18 cellular contexts compared by ENCODE assay signal in the genomic region with DNA sequence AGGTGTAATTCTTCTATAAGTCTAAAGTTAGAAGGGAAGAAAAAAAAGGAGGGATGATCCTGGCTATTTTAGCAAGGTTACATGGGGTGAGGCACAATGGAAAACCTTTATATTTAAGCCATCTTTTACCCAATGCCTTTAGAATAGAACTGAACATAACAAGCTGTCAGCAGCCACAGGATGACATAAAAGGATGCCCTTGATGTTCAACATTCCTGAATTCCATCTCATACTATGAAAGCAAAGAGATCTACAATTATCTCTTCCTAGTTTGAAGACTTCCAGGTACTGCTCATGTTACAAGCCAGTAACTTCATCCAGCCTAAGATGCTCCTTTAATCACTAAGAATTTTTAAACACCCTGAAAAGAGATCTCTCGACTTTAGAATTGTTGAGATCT. TPM values are rescaled to one million over a fixed set of nuclear protein-coding genes. Genes with fewer than 3 reads are reported as not detected.
DNase-seq lines count a peak whose midpoint lies in the region; ATAC-seq and TF ChIP-seq lines count a peak whose summit lies in the region.
"Had no signal": no experiment of that assay in that cellular context is flagged by ENCODE, and none has a peak within 500 bp of the region (broad histone marks: within the 10 kb centered on the region; RNA-seq: fewer than 3 reads in every experiment).

No MANE protein-coding gene starts in this region.

- peaks cover 9% of the 10 kb centered on the region for H3K9me3 Mint-ChIP-seq in nephron progenitor cell

- H3K9me3 ChIP-seq in heart left ventricle = peaks cover 0 to 12% (median 0%) of the 10 kb centered on the region in 12 donors
- no peaks in the 10 kb centered on the region for H3K9me3 ChIP-seq in gastrocnemius medialis
- H3K9me3 ChIP-seq: SJCRH30 had no signal

- no peak overlapping the region for H3K4me3 Mint-ChIP-seq in nephron progenitor cell
- H3K4me3 Mint-ChIP-seq: GM23338, H9 had no signal

- DNase-seq in heart left ventricle = no peak
- DNase-seq in cardiac septum (ENCODE audit: low spot score) = no peak
- peak; percentile 32 for DNase-seq in choroid plexus epithelial cell (ENCODE audit: low read depth)
- DNase-seq in gastrocnemius medialis = no peak
- no peak for DNase-seq in KBM-7
- DNase-seq in kidney glomerular epithelial cell (lab: John Stamatoyannopoulos, UW) = no peak
- no peak for DNase-seq in nephron progenitor cell
- DNase-seq: Calu3, DMS79 treated with DMSO at 0.1 percent for 48 hours, H9, KG1, MM.1S, NCI-H2029, NCI-H446, NCI-H524 treated with DMSO at 0.1 percent for 48 hours, NCI-H774, SJCRH30 had no signal

- no peak overlapping the region for H3K27ac Mint-ChIP-seq in nephron progenitor cell
- H3K27ac Mint-ChIP-seq: GM23338, H9 had no signal

- ATAC-seq in heart left ventricle (peak in 3 of 4 donors; percentile 29 to 48 (median 46)), gastrocnemius medialis (no peak)
- ATAC-seq: GM23338 had no signal

- no peaks in the 10 kb centered on the region for H3K36me3 Mint-ChIP-seq in nephron progenitor cell (ENCODE audit: low read depth)

- intact Hi-C loops in heart left ventricle (cut with DNase I) = no loop called here
- intact Hi-C loops in cardiac septum (cut with DNase I) = no loop called here
- intact Hi-C loops in gastrocnemius medialis (cut with DNase I; ENCODE audit: low total_unique reads) = no loop called here

- H3K27me3 Mint-ChIP-seq in nephron progenitor cell (ENCODE audit: low read depth, poor library complexity) = peaks cover 5% of the 10 kb centered on the region

- H3K4me3 ChIP-seq in heart left ventricle (no peak overlapping the region), choroid plexus epithelial cell (ENCODE audit: low read depth, low read length) (no peak overlapping the region), gastrocnemius medialis (no peak overlapping the region)
- H3K4me3 ChIP-seq: GM23338, SJCRH30 had no signal

- H3K4me1 ChIP-seq in heart left ventricle = peaks cover 0 to 17% (median 5%) of the 10 kb centered on the region in 12 donors
- H3K4me1 ChIP-seq in gastrocnemius medialis = peaks cover 16 to 18% of the 10 kb centered on the region in 2 donors
- H3K4me1 ChIP-seq: SJCRH30 had no signal

- no peaks in the 10 kb centered on the region for H3K4me1 Mint-ChIP-seq in nephron progenitor cell
- H3K4me1 Mint-ChIP-seq: GM23338, H9 had no signal

- WGBS in heart left ventricle, 4 donors = 38 to 52% (median 43%) methylated on average over 1 of the region's 1 CpG

- no peak for TF ChIP-seq POLR2A in heart left ventricle (IDR thresholded peaks at IDR 0.05)
- no peak for TF ChIP-seq POLR2A in gastrocnemius medialis (IDR thresholded peaks at IDR 0.05)

- H3K27ac ChIP-seq in heart left ventricle (peak overlapping the region in 7 of 12 donors; percentile 26 to 58 (median 46)), gastrocnemius medialis (peak overlapping the region in 3 of 4 donors; percentile 12 to 75 (median 33))
- H3K27ac ChIP-seq: SJCRH30 had no signal

- TF ChIP-seq CTCF in heart left ventricle (IDR thresholded peaks at IDR 0.05) = no peak
- TF ChIP-seq CTCF in choroid plexus epithelial cell (conservative IDR thresholded peaks at IDR 0.05; ENCODE audit: low read depth, low read length) = no peak
- no peak for TF ChIP-seq CTCF in gastrocnemius medialis (IDR thresholded peaks at IDR 0.05 in 4 of 5, conservative IDR thresholded peaks at IDR 0.05 in 1 of 5)
- no peak for TF ChIP-seq CTCF in nephron progenitor cell (IDR thresholded peaks at IDR 0.05)

- H3K27me3 ChIP-seq in heart left ventricle (no peaks in the 10 kb centered on the region), gastrocnemius medialis (no peaks in the 10 kb centered on the region)
- H3K27me3 ChIP-seq: SJCRH30 had no signal

- in situ Hi-C loops in gastrocnemius medialis (cut with MboI; ENCODE audit: low sequenced_read_pairs in 4 of 4) (no loop called here), KBM-7 (cut with MboI; ENCODE audit: low pct_unique_long_range_greater_than_20kb, low sequenced_read_pairs) (no loop called here)

- H3K36me3 ChIP-seq in heart left ventricle = no peaks in the 10 kb centered on the region
- H3K36me3 ChIP-seq in gastrocnemius medialis = no peaks in the 10 kb centered on the region
- H3K36me3 ChIP-seq: SJCRH30 had no signal

RNA-seq across cellular contexts. Expression of a gene that starts 26.9 kb away (rescaled TPM):
- 10 to 100 TPM in 3 of 9 donors, 1 to 10 TPM in 6; 3.4 to 22.5 (median 8.5) TPM for total RNA-seq in heart left ventricle
- polyA plus RNA-seq in heart left ventricle = 1 to 10 TPM in 1 of 2 donors, under 1 TPM in 1; 0.72 to 3.1 TPM
- total RNA-seq in cardiac septum = 3.3 TPM
- total RNA-seq in gastrocnemius medialis = 10 to 100 TPM in 1 of 4 donors, 1 to 10 TPM in 3; 3.6 to 12.8 (median 7.5) TPM

Comparison
In these comparisons a context has a peak if more than half of its experiments do, and no peak if none do; other contexts are left out.
1. ATAC-seq: peak in heart left ventricle (3 of 4); none in gastrocnemius medialis (0 of 2).